In genomic region chr4:37781134-37781455, GRCh38 we compare ENCODE assay signal across 28 cellular contexts. TPM values are rescaled to one million over a fixed set of nuclear protein-coding genes. Genes with fewer than 3 reads are reported as not detected.
DNase-seq lines count a peak whose midpoint lies in the region; ATAC-seq, FAIRE-seq and TF ChIP-seq lines count a peak whose summit lies in the region.
"Had no signal": no experiment of that assay in that cellular context is flagged by ENCODE, and none has a peak within 500 bp of the region (broad histone marks: within the 10 kb centered on the region; RNA-seq: fewer than 3 reads in every experiment).

No MANE protein-coding gene starts in this region.

- no peak for TF ChIP-seq CTCF in CD4-positive, alpha-beta T cell (IDR thresholded peaks at IDR 0.05)
- no peak for TF ChIP-seq CTCF in activated CD8-positive, alpha-beta T cell treated with anti-CD3 and anti-CD28 coated beads for 36 hours (IDR thresholded peaks at IDR 0.05)
- TF ChIP-seq CTCF in neural crest cell (conservative IDR thresholded peaks at IDR 0.05) (no peak), pancreas (IDR thresholded peaks at IDR 0.05) (no peak), brain microvascular endothelial cell (IDR thresholded peaks at IDR 0.05; ENCODE audit: low read depth, low read length, missing control alignments) (no peak)

- H3K36me3 ChIP-seq in pancreas, result no peaks in the 10 kb centered on the region
- H3K36me3 ChIP-seq in brain microvascular endothelial cell (replicated peaks), result no peaks in the 10 kb centered on the region
- H3K36me3 ChIP-seq: HAP-1, heart left ventricle, SJCRH30, upper lobe of right lung, WERI-Rb-1 had no signal

- no peaks in the 10 kb centered on the region for H3K27me3 Mint-ChIP-seq in activated CD4-positive, alpha-beta T cell treated with anti-CD3 and anti-CD28 coated beads for 36 hours
- H3K27me3 Mint-ChIP-seq in CD4-positive, alpha-beta T cell, result no peaks in the 10 kb centered on the region
- H3K27me3 Mint-ChIP-seq in activated CD8-positive, alpha-beta T cell treated with anti-CD3 and anti-CD28 coated beads for 36 hours, result no peaks in the 10 kb centered on the region
- H3K27me3 Mint-ChIP-seq in neural crest cell (ENCODE audit: low read depth), result no peaks in the 10 kb centered on the region

- H3K9me3 ChIP-seq in CD4-positive, alpha-beta T cell (ENCODE audit: control insufficient read depth, low read length), result no peaks in the 10 kb centered on the region
- H3K9me3 ChIP-seq in pancreas, result no peaks in the 10 kb centered on the region
- H3K9me3 ChIP-seq: HAP-1, heart left ventricle, upper lobe of right lung had no signal

- no peak overlapping the region for H3K27ac ChIP-seq in CD4-positive, alpha-beta T cell (ENCODE audit: low read depth, low read length)
- H3K27ac ChIP-seq in pancreas (no peak overlapping the region), brain microvascular endothelial cell (no peak overlapping the region)
- H3K27ac ChIP-seq: dorsolateral prefrontal cortex, epithelial cell of prostate, heart left ventricle, KMS-11, SJCRH30, upper lobe of right lung, WERI-Rb-1 had no signal

- H3K4me1 Mint-ChIP-seq in activated CD4-positive, alpha-beta T cell treated with anti-CD3 and anti-CD28 coated beads for 36 hours, result peaks cover 18% of the 10 kb centered on the region
- peaks cover 28% of the 10 kb centered on the region for H3K4me1 Mint-ChIP-seq in CD4-positive, alpha-beta T cell (ENCODE audit: low read depth)
- peaks cover 16% of the 10 kb centered on the region for H3K4me1 Mint-ChIP-seq in activated CD8-positive, alpha-beta T cell treated with anti-CD3 and anti-CD28 coated beads for 36 hours (ENCODE audit: low read depth)
- peaks cover 30% of the 10 kb centered on the region for H3K4me1 Mint-ChIP-seq in neural crest cell

- H3K4me3 ChIP-seq in pancreas, result no peak overlapping the region
- no peak overlapping the region for H3K4me3 ChIP-seq in brain microvascular endothelial cell (ENCODE audit: low read depth, low read length)
- H3K4me3 ChIP-seq: dorsolateral prefrontal cortex, HAP-1, heart left ventricle, lung, SJCRH30, smooth muscle cell, upper lobe of right lung had no signal

- WGBS in pancreas, 2 donors, result 60 to 66% methylated on average over 2 of the region's 2 CpGs

- CTCF ChIA-PET in activated CD4-positive, alpha-beta T cell treated with anti-CD3 and anti-CD28 coated beads for 36 hours (lab: Charles Lee), result interaction anchor here (1.0 kb wide), 1 partner anchor 10 kb away, joined by 4 read pairs; no protein-coding TSS in a partner anchor
- CTCF ChIA-PET in CD4-positive, alpha-beta T cell (lab: Charles Lee), result no interaction called here
- CTCF ChIA-PET in activated CD8-positive, alpha-beta T cell treated with anti-CD3 and anti-CD28 coated beads for 36 hours (lab: Charles Lee), result interaction anchor here (1.5 kb wide), 1 partner anchor 178 kb away, joined by 5 read pairs; no protein-coding TSS in a partner anchor

- POLR2A ChIA-PET in activated CD4-positive, alpha-beta T cell treated with anti-CD3 and anti-CD28 coated beads for 36 hours (lab: Charles Lee), result no interaction called here
- POLR2A ChIA-PET in CD4-positive, alpha-beta T cell (lab: Charles Lee), result interaction anchor here (0.9 to 1.5 kb wide), 5 partner anchors 27 to 178 kb away, joined by 3 to 8 read pairs (median 5); partner anchors contain the start of genes PGM2 and RELL1
- POLR2A ChIA-PET in activated CD8-positive, alpha-beta T cell treated with anti-CD3 and anti-CD28 coated beads for 36 hours (lab: Charles Lee), result no interaction called here

- intact Hi-C loops in activated CD4-positive, alpha-beta T cell treated with anti-CD3 and anti-CD28 coated beads for 36 hours (cut with DNase I, micrococcal nuclease), result no loop called here
- intact Hi-C loops in CD4-positive, alpha-beta T cell (cut with DNase I, micrococcal nuclease), result loop anchor here in 1 of 2 experiments (5.0 kb wide), 1 partner anchor 94 kb away; the partner anchor contains the start of gene RELL1
- intact Hi-C loops in activated CD8-positive, alpha-beta T cell treated with anti-CD3 and anti-CD28 coated beads for 36 hours (cut with micrococcal nuclease), result loop anchor here (5.0 kb wide), 1 partner anchor 179 kb away; no protein-coding TSS in a partner anchor
- intact Hi-C loops in pancreas (cut with DNase I), result no loop called here

- no peaks in the 10 kb centered on the region for H3K4me1 ChIP-seq in pancreas
- H3K4me1 ChIP-seq: HAP-1, upper lobe of right lung had no signal

- peak overlapping the region; percentile 53 for H3K27ac Mint-ChIP-seq in activated CD4-positive, alpha-beta T cell treated with anti-CD3 and anti-CD28 coated beads for 36 hours
- peak overlapping the region; percentile 85 for H3K27ac Mint-ChIP-seq in CD4-positive, alpha-beta T cell
- peak overlapping the region; percentile 73 for H3K27ac Mint-ChIP-seq in activated CD8-positive, alpha-beta T cell treated with anti-CD3 and anti-CD28 coated beads for 36 hours
- H3K27ac Mint-ChIP-seq in neural crest cell (ENCODE audit: unreplicated experiment), result peak overlapping the region; percentile 89
- H3K27ac Mint-ChIP-seq: T-helper 2 cell treated with Interferon-gamma antibody and Interleukin-4, amounts not matched to agents 5 μg/mL and 100 μg/mL, for 36 hours had no signal

- no peak overlapping the region for H3K4me3 Mint-ChIP-seq in activated CD4-positive, alpha-beta T cell treated with anti-CD3 and anti-CD28 coated beads for 36 hours
- H3K4me3 Mint-ChIP-seq in CD4-positive, alpha-beta T cell, result peak overlapping the region; percentile 43
- no peak overlapping the region for H3K4me3 Mint-ChIP-seq in activated CD8-positive, alpha-beta T cell treated with anti-CD3 and anti-CD28 coated beads for 36 hours
- no peak overlapping the region for H3K4me3 Mint-ChIP-seq in neural crest cell
- H3K4me3 Mint-ChIP-seq: activated CD4-positive, alpha-beta memory T cell treated with anti-CD3 and anti-CD28 coated beads for 36 hours; T-helper 2 cell treated with Interferon-gamma antibody and Interleukin-4, amounts not matched to agents 5 μg/mL and 100 μg/mL, for 36 hours had no signal

- peaks cover 10% of the 10 kb centered on the region for H3K9me3 Mint-ChIP-seq in activated CD4-positive, alpha-beta T cell treated with anti-CD3 and anti-CD28 coated beads for 36 hours (ENCODE audit: low read depth)
- no peaks in the 10 kb centered on the region for H3K9me3 Mint-ChIP-seq in CD4-positive, alpha-beta T cell
- H3K9me3 Mint-ChIP-seq in activated CD8-positive, alpha-beta T cell treated with anti-CD3 and anti-CD28 coated beads for 36 hours, result peaks cover 28% of the 10 kb centered on the region
- H3K9me3 Mint-ChIP-seq in neural crest cell, result peaks cover 23% of the 10 kb centered on the region

- H3K36me3 Mint-ChIP-seq in activated CD4-positive, alpha-beta T cell treated with anti-CD3 and anti-CD28 coated beads for 36 hours (ENCODE audit: low read depth), result peaks cover 4% of the 10 kb centered on the region
- H3K36me3 Mint-ChIP-seq in CD4-positive, alpha-beta T cell (ENCODE audit: low read depth), result no peaks in the 10 kb centered on the region
- H3K36me3 Mint-ChIP-seq in activated CD8-positive, alpha-beta T cell treated with anti-CD3 and anti-CD28 coated beads for 36 hours (ENCODE audit: low read depth), result peaks cover 10% of the 10 kb centered on the region
- H3K36me3 Mint-ChIP-seq in neural crest cell (ENCODE audit: low read depth), result peaks cover 17% of the 10 kb centered on the region
- H3K36me3 Mint-ChIP-seq: activated CD4-positive, alpha-beta memory T cell treated with anti-CD3 and anti-CD28 coated beads for 36 hours had no signal

- in situ Hi-C loops in brain microvascular endothelial cell (cut with HindIII; ENCODE audit: low pct_ligation_motif_present, low sequenced_read_pairs), result no loop called here

- no peak for ATAC-seq in activated CD4-positive, alpha-beta T cell treated with anti-CD3 and anti-CD28 coated beads for 36 hours
- ATAC-seq in CD4-positive, alpha-beta T cell (ENCODE audit: poor library complexity), result no peak
- no peak for ATAC-seq in activated CD8-positive, alpha-beta T cell treated with anti-CD3 and anti-CD28 coated beads for 36 hours
- no peak for ATAC-seq in pancreas
- ATAC-seq: Panc1 had no signal

- no peaks in the 10 kb centered on the region for H3K27me3 ChIP-seq in CD4-positive, alpha-beta T cell (ENCODE audit: control insufficient read depth, insufficient read depth, low read length)
- H3K27me3 ChIP-seq in pancreas, result no peaks in the 10 kb centered on the region
- H3K27me3 ChIP-seq in brain microvascular endothelial cell (replicated peaks), result no peaks in the 10 kb centered on the region
- H3K27me3 ChIP-seq: dorsolateral prefrontal cortex, heart left ventricle, SJCRH30, upper lobe of right lung had no signal

- no peak for FAIRE-seq in pancreas (lab: Jason Lieb, UNC)

- DNase-seq in activated CD4-positive, alpha-beta T cell treated with anti-CD3 and anti-CD28 coated beads for 36 hours, result no peak
- no peak for DNase-seq in activated CD4-positive, alpha-beta T cell treated with anti-CD3 and anti-CD28 coated beads for 48 hours
- no peak for DNase-seq in CD4-positive, alpha-beta T cell
- no peak for DNase-seq in activated CD8-positive, alpha-beta T cell treated with anti-CD3 and anti-CD28 coated beads for 36 hours
- DNase-seq in neural crest cell (ENCODE audit: low read depth, low spot score) (no peak), pancreas (no peak), NCI-H82 treated with DMSO at 0.1 percent for 48 hours (lab: John Stamatoyannopoulos, UW; ENCODE audit: unreplicated experiment) (no peak), brain microvascular endothelial cell (no peak)
- DNase-seq: 8988T; Calu3; cerebellar nuclear complex; dorsolateral prefrontal cortex; kidney glomerular epithelial cell; NCI-H510A; NK-92 treated with Interleukin-12 subunit alpha and Interleukin-12 subunit beta, amount 100 ng/mL, for 24 hours; occipital lobe; upper lobe of right lung; WERI-Rb-1 had no signal

RNA-seq across cellular contexts. Expression of gene PGM2, which starts 45.4 kb away (rescaled TPM):
- 10 to 100 TPM; 54.1 to 60.1 TPM for total RNA-seq in activated CD4-positive, alpha-beta T cell treated with anti-CD3 and anti-CD28 coated beads for 36 hours
- 10 to 100 TPM; 10.7 to 11.8 TPM for total RNA-seq in CD4-positive, alpha-beta T cell
- total RNA-seq in activated CD8-positive, alpha-beta T cell treated with anti-CD3 and anti-CD28 coated beads for 36 hours, result 10 to 100 TPM; 63.0 to 67.6 TPM
- total RNA-seq in neural crest cell (28.5 and 28.7 TPM in 2 replicates), pancreas (10 to 100 TPM in 1 of 6 donors, 1 to 10 TPM in 5; 4.8 to 15.1 (median 9.1) TPM)
- polyA plus RNA-seq in pancreas, result 1 to 10 TPM; 2.1 to 4.6 TPM
